In genomic region chr2:215784371-215784783, GRCh38 we compare ENCODE assay signal across 10 cellular contexts.
A peak's percentile ranks its signal among the peaks of the same experiment; 100 is the strongest.
DNase-seq lines count a peak whose midpoint lies in the region; ATAC-seq and TF ChIP-seq lines count a peak whose summit lies in the region.
"Had no signal": no experiment of that assay in that cellular context is flagged by ENCODE, and none has a peak within 500 bp of the region (broad histone marks: within the 10 kb centered on the region; RNA-seq: fewer than 3 reads in every experiment).

No MANE protein-coding gene starts in this region.

- no peaks in the 10 kb centered on the region for H3K36me3 ChIP-seq in thyroid gland
- no peaks in the 10 kb centered on the region for H3K36me3 ChIP-seq in gastrocnemius medialis

- no peak for TF ChIP-seq CTCF in cardiac fibroblast (IDR thresholded peaks at IDR 0.05; ENCODE audit: low read depth, low read length)
- no peak for TF ChIP-seq CTCF in thyroid gland (IDR thresholded peaks at IDR 0.05)
- TF ChIP-seq CTCF in gastrocnemius medialis (IDR thresholded peaks at IDR 0.05 in 4 of 5, conservative IDR thresholded peaks at IDR 0.05 in 1 of 5), result no peak
- no peak for TF ChIP-seq CTCF in GM10248 (IDR thresholded peaks at IDR 0.05; ENCODE audit: control extremely low read depth, extremely low read depth, low read depth, missing control alignments)

- H3K4me3 ChIP-seq in cardiac fibroblast (replicated peaks in 1 of 2; ENCODE audit: low read depth in 2 of 2, low read length in 2 of 2) (no peak overlapping the region), thyroid gland (replicated peaks in 1 of 3) (no peak overlapping the region), gastrocnemius medialis (no peak overlapping the region)

- H3K4me1 ChIP-seq in thyroid gland, result peaks cover 5 to 27% of the 10 kb centered on the region in 2 donors
- H3K4me1 ChIP-seq in gastrocnemius medialis, result peaks cover 0 to 4% of the 10 kb centered on the region in 2 donors

- whole genome bisulfite sequencing in thyroid gland, 2 donors, result 26 to 36% methylated on average over 3 of the region's 3 CpGs

- H3K9me3 ChIP-seq in thyroid gland (no peaks in the 10 kb centered on the region), gastrocnemius medialis (no peaks in the 10 kb centered on the region)

- H3K27me3 ChIP-seq in thyroid gland, result no peaks in the 10 kb centered on the region
- no peaks in the 10 kb centered on the region for H3K27me3 ChIP-seq in gastrocnemius medialis

- H3K27ac ChIP-seq in thyroid gland (peak overlapping the region in 1 of 3 donors; percentile 31), gastrocnemius medialis (no peak overlapping the region)

- in situ Hi-C loops in gastrocnemius medialis (cut with MboI; ENCODE audit: low sequenced_read_pairs in 4 of 4), result no loop called here

- DNase-seq in HEK293T (ENCODE audit: extremely low spot score) (no peak), cardiac fibroblast (ENCODE audit: low read depth in 2 of 2) (peak; percentile 79 to 95), left colon (peak in 1 of 2 donors; percentile 36), thyroid gland (peak; percentile 29 to 31), gastrocnemius medialis (no peak), GM10248 (ENCODE audit: extremely low spot score) (no peak), GM19238 (ENCODE audit: insufficient read length, low spot score) (no peak)
- DNase-seq: caudate nucleus, NCI-H82, T-helper 1 cell had no signal

- intact Hi-C loops in left colon (cut with DNase I, micrococcal nuclease) (no loop called here), thyroid gland (cut with DNase I) (no loop called here), gastrocnemius medialis (cut with DNase I; ENCODE audit: low total_unique reads) (no loop called here)

- TF ChIP-seq POLR2A in thyroid gland (IDR thresholded peaks at IDR 0.05), result no peak
- TF ChIP-seq POLR2A in gastrocnemius medialis (IDR thresholded peaks at IDR 0.05), result no peak

- peak; percentile 43 for ATAC-seq in left colon
- ATAC-seq in gastrocnemius medialis, result no peak

- POLR2A ChIA-PET in HEK293T (lab: Yijun Ruan, JAX), result no interaction called here
- POLR2A ChIA-PET in GM10248 (lab: Yijun Ruan, JAX), result no interaction called here

- CTCF ChIA-PET in HEK293T (lab: Yijun Ruan, JAX) (interaction anchor here (0.5 kb wide), 1 partner anchor 103 kb away, joined by 3 read pairs; no protein-coding TSS in a partner anchor), GM10248 (lab: Yijun Ruan, JAX) (interaction anchor here (1.8 to 2.8 kb wide), 2 partner anchors 10 to 18 kb away, joined by 4 to 8 read pairs; no protein-coding TSS in a partner anchor)

TF ChIP-seq in HEK293T, 16 proteins besides CTCF, POLR2A, EP300 and RAD21:
- TF ChIP-seq L3MBTL2 (conservative IDR thresholded peaks at IDR 0.05), result 0 out of 2 replicates have a peak, but pooled peaks have one; percentile 26
- TF ChIP-seq ARNT (IDR thresholded peaks at IDR 0.05), result no peak
TF ChIP-seq in HEK293T: peak in this region for 1.

Comparison
In these comparisons a context has a peak if more than half of its experiments do, and no peak if none do; other contexts are left out.
1. DNase-seq: peak in cardiac fibroblast (2 of 2) and thyroid gland (2 of 2); none in HEK293T (single experiment), gastrocnemius medialis (0 of 2), GM10248 (single experiment) and GM19238 (single experiment).